17 cellular contexts compared by ENCODE assay signal in the genomic region with DNA sequence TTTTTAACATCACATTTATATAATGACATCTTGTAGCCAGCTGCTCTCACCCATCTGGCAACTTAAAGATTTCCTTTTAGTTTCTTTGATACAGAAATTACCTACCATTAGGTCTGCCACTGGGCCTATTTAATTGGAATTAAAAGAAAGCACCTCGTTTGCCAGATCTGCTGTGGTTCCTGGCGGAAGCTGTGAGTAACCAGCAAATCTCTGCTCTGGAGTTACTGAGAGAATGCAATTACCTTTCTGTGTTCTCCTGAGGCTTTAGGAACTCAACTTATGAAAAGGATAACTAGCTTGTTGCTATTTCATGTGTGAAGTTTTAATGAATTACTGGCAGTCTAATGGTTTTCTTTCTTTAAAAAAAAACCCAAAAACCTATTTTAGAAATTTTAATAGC.
DNase-seq lines count a peak whose midpoint lies in the region; ATAC-seq and TF ChIP-seq lines count a peak whose summit lies in the region.
"Had no signal": no experiment of that assay in that cellular context is flagged by ENCODE, and none has a peak within 500 bp of the region (broad histone marks: within the 10 kb centered on the region; RNA-seq: fewer than 3 reads in every experiment).

No MANE protein-coding gene starts in this region.

- no peaks in the 10 kb centered on the region for H3K9me3 ChIP-seq in right lobe of liver

- TF ChIP-seq CTCF in retinal pigment epithelial cell (conservative IDR thresholded peaks at IDR 0.05; ENCODE audit: low read depth, low read length), result no peak
- no peak for TF ChIP-seq CTCF in right lobe of liver (IDR thresholded peaks at IDR 0.05)

- no peak overlapping the region for H3K27ac ChIP-seq in right lobe of liver
- H3K27ac ChIP-seq: KMS-11, RWPE1, SK-N-MC had no signal

- H3K4me1 ChIP-seq in right lobe of liver, result peaks cover 0 to 6% (median 0%) of the 10 kb centered on the region in 4 donors

- H3K4me3 ChIP-seq in retinal pigment epithelial cell (ENCODE audit: low read length) (no peak overlapping the region), right lobe of liver (no peak overlapping the region)
- H3K4me3 ChIP-seq: SK-N-MC had no signal

- WGBS in right lobe of liver (ENCODE audit: insufficient coverage, low coverage, low lambda C conversion rate, missing lambda C conversion rate), result 33% methylated on average over 1 of the region's 2 CpGs

- TF ChIP-seq POLR2A in right lobe of liver (IDR thresholded peaks at IDR 0.05), result no peak

- ATAC-seq in right lobe of liver, result no peak

- intact Hi-C loops in right lobe of liver (cut with DNase I), result no loop called here

- no peaks in the 10 kb centered on the region for H3K36me3 ChIP-seq in right lobe of liver

- DNase-seq in NCI-H1694 treated with DMSO at 0.1 percent for 48 hours (lab: John Stamatoyannopoulos, UW) (peak; percentile 42), NCI-H1694 (lab: John Stamatoyannopoulos, UW) (no peak), NCI-H2171 treated with DMSO at 0.1 percent for 48 hours (lab: John Stamatoyannopoulos, UW) (peak; percentile 53), cerebellar cortex (ENCODE audit: low spot score) (peak; percentile 69), retinal pigment epithelial cell (ENCODE audit: low read depth) (peak; percentile 89), DMS153 treated with DMSO at 0.1 percent for 48 hours (lab: John Stamatoyannopoulos, UW; ENCODE audit: unreplicated experiment) (no peak), NCI-H1417 treated with DMSO at 0.1 percent for 48 hours (lab: John Stamatoyannopoulos, UW) (no peak), right lobe of liver (no peak)
- DNase-seq: DMS79 treated with DMSO at 0.1 percent for 48 hours, IMR-90, NCI-H1092 treated with DMSO at 0.1 percent for 48 hours, NCI-H187, NCI-H526 treated with DMSO at 0.1 percent for 48 hours, SHP77 treated with DMSO at 0.1 percent for 48 hours had no signal

- H3K27me3 ChIP-seq in right lobe of liver, result no peaks in the 10 kb centered on the region

Comparison
In these comparisons a context has a peak if more than half of its experiments do, and no peak if none do; other contexts are left out.
1. DNase-seq: peak in NCI-H1694 treated with DMSO at 0.1 percent for 48 hours (single experiment), NCI-H2171 treated with DMSO at 0.1 percent for 48 hours (single experiment), cerebellar cortex (single experiment) and retinal pigment epithelial cell (single experiment); none in NCI-H1694 (single experiment), DMS153 treated with DMSO at 0.1 percent for 48 hours (single experiment), NCI-H1417 treated with DMSO at 0.1 percent for 48 hours (single experiment) and right lobe of liver (0 of 3).